Comparison of ENCODE assay signal across 9 cellular contexts in the genomic region with DNA sequence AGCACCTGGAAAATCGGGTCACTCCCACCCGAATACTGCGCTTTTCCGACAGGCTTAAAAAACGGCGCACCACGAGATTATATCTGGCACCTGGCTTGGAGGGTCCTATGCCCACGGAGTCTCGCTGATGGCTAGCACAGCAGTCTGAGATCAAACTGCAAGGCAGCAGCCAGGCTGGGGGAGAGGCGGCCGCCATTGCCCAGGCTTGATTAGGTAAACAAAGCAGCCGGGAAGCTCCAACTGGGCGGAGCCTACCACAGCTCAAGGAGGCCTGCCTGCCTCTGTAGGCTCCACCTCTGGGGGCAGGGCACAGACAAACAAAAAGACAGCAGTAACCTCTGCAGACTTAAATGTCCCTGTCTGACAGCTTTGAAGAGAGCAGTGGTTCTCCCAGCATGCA. TPM values are rescaled to one million over a fixed set of nuclear protein-coding genes. Genes with fewer than 3 reads are reported as not detected.
"Had no signal": no experiment of that assay in that cellular context is flagged by ENCODE, and none has a peak within 500 bp of the region (broad histone marks: within the 10 kb centered on the region; RNA-seq: fewer than 3 reads in every experiment).

No MANE protein-coding gene starts in this region.

RNA-seq across cellular contexts. Expression of a gene that starts 23.5 kb away (rescaled TPM):
- total RNA-seq: activated CD4-positive, alpha-beta memory T cell treated with anti-CD3 and anti-CD28 coated beads, Interleukin-2, amount 10 ng/mL, durations not matched to agents 7 days and 5 days; activated CD4-positive, alpha-beta T cell treated with anti-CD3 and anti-CD28 coated beads, Interleukin-2, amount 10 ng/mL, durations not matched to agents 7 days and 5 days; activated CD8-positive, alpha-beta T cell treated with anti-CD3 and anti-CD28 coated beads, Interleukin-2, amount 10 ng/mL, durations not matched to agents 7 days and 5 days; activated naive CD8-positive, alpha-beta T cell treated with anti-CD3 and anti-CD28 coated beads, Interleukin-2, amount 10 ng/mL, durations not matched to agents 7 days and 5 days; activated T-helper 2 cell treated with anti-CD3 and anti-CD28 coated beads, Interferon-gamma antibody, Interleukin-2, Interleukin-4, amounts not matched to agents 10 μg/mL and 5 μg/mL and 100 μg/mL, durations not matched to agents 14 hours and 24 hours and 36 hours; cardiac muscle cell; T-helper 1 cell treated with Interleukin-12 subunit alpha and Interleukin-12 subunit beta and Interleukin-4 antibody, amounts not matched to agents 30 ng/mL and 1 ng/mL, for 36 hours; T-helper 17 cell; T-helper 2 cell treated with Interferon-gamma antibody and Interleukin-4, amounts not matched to agents 100 ng/mL and 5 ng/mL, for 36 hours had no signal
- polyA plus RNA-seq: cardiac muscle cell had no signal

RNA-seq across cellular contexts. Expression of a gene that starts 59.3 kb away (rescaled TPM):
- polyA plus RNA-seq: cardiac muscle cell had no signal
